12 cellular contexts compared by ENCODE assay signal in the genomic region with DNA sequence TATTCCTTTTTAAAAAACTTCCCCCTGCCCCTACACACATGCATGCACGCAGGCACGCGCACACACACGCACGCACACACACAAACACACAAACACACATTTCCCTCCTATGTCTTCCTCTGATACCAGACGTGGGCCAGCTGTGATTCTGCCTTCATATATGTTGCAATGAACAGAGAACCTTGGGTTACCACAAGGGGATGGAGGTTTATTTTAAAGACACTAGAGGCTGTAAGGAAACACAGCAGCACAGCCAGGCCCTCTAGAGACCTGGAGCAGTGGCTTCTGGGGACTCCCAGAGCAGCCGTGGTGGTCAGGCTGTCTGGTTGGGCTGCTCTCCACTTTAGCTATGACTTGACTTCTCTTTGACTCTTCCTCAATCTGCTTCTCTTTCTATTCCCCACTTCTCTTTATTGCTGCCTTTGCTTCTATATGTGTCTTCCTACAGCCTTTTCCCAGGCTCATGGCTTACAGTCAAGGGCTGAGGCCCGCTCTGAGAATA.
DNase-seq lines count a peak whose midpoint lies in the region; ATAC-seq and TF ChIP-seq lines count a peak whose summit lies in the region.
"Had no signal": no experiment of that assay in that cellular context is flagged by ENCODE, and none has a peak within 500 bp of the region (broad histone marks: within the 10 kb centered on the region; RNA-seq: fewer than 3 reads in every experiment).

No MANE protein-coding gene starts in this region.

- H4K20me1 ChIP-seq in BLaER1 treated with 17β-estradiol and CSF1 and Interleukin-3, amounts not matched to agents 10 nM and 100 nM = no peaks in the 10 kb centered on the region

- no peak overlapping the region for H3K4me3 ChIP-seq in BLaER1 treated with 17β-estradiol and CSF1 and Interleukin-3, amounts not matched to agents 10 nM and 100 nM
- H3K4me3 ChIP-seq: ascending aorta, psoas muscle had no signal

- no peaks in the 10 kb centered on the region for H3K27me3 Mint-ChIP-seq in central memory CD8-positive, alpha-beta T cell

- ATAC-seq in GM19397 (IDR thresholded peaks at IDR 0.05; ENCODE audit: unreplicated experiment) (peak; percentile 59), HG03175 (IDR thresholded peaks at IDR 0.05; ENCODE audit: unreplicated experiment) (peak; percentile 40), SK-N-SH treated with all-trans-retinoic acid at 6 μM for 48 hours (no peak)
- no peak for ATAC-seq in central memory CD8-positive, alpha-beta T cell (replicated peaks; ENCODE audit: extremely low read depth, poor library complexity, severe bottlenecking)
- ATAC-seq: psoas muscle had no signal

- peak overlapping the region; percentile 6 for H3K27ac Mint-ChIP-seq in central memory CD8-positive, alpha-beta T cell (ENCODE audit: low read depth)
- H3K27ac Mint-ChIP-seq: CD8-positive, alpha-beta memory T cell had no signal

- peaks cover 4% of the 10 kb centered on the region for H3K4me1 Mint-ChIP-seq in central memory CD8-positive, alpha-beta T cell

- DNase-seq in central memory CD8-positive, alpha-beta T cell (ENCODE audit: low spot score in 2 of 2) = no peak
- DNase-seq in glomerular visceral epithelial cell (ENCODE audit: extremely low spot score) = no peak
- DNase-seq in NCI-H510A treated with DMSO at 0.1 percent for 48 hours (lab: John Stamatoyannopoulos, UW) = no peak
- DNase-seq in NCI-H1694 treated with DMSO at 0.1 percent for 48 hours (lab: John Stamatoyannopoulos, UW) = no peak
- DNase-seq: CD8-positive, alpha-beta memory T cell; HCEC 1CT; psoas muscle had no signal

- peaks cover 55 to 95% (median 90%) of the 10 kb centered on the region in 10 experiments for H3K4me1 ChIP-seq in BLaER1 treated with 17β-estradiol and CSF1 and Interleukin-3, amounts not matched to agents 10 nM and 100 nM
- H3K4me1 ChIP-seq: ascending aorta, psoas muscle had no signal

- H3K9me3 ChIP-seq in BLaER1 treated with 17β-estradiol and CSF1 and Interleukin-3, amounts not matched to agents 10 nM and 100 nM (replicated peaks in 1 of 11) = peaks cover 0 to 20% (median 12%) of the 10 kb centered on the region in 11 experiments; a peak in 18 of 22 replicates
- H3K9me3 ChIP-seq: ascending aorta, psoas muscle had no signal

- peak overlapping the region; percentile 59 to 88 (median 71) for H3K4me2 ChIP-seq in BLaER1 treated with 17β-estradiol and CSF1 and Interleukin-3, amounts not matched to agents 10 nM and 100 nM

- H3K4me3 Mint-ChIP-seq in central memory CD8-positive, alpha-beta T cell = no peak overlapping the region
- H3K4me3 Mint-ChIP-seq: CD8-positive, alpha-beta memory T cell had no signal

- H3K27ac ChIP-seq in BLaER1 treated with 17β-estradiol and CSF1 and Interleukin-3, amounts not matched to agents 10 nM and 100 nM = peak overlapping the region; percentile 52 to 93 (median 88); a peak in 21 of 22 replicates
- H3K27ac ChIP-seq: ascending aorta, psoas muscle had no signal

- no peaks in the 10 kb centered on the region for H3K27me3 ChIP-seq in BLaER1 treated with 17β-estradiol and CSF1 and Interleukin-3, amounts not matched to agents 10 nM and 100 nM
- H3K27me3 ChIP-seq: ascending aorta had no signal

- peak overlapping the region; percentile 57 to 78 (median 67); a peak in 21 of 22 replicates for H3K9ac ChIP-seq in BLaER1 treated with 17β-estradiol and CSF1 and Interleukin-3, amounts not matched to agents 10 nM and 100 nM

- H3K36me3 ChIP-seq in BLaER1 treated with 17β-estradiol and CSF1 and Interleukin-3, amounts not matched to agents 10 nM and 100 nM = peaks cover 0 to 11% (median 0%) of the 10 kb centered on the region in 11 experiments; a peak in 4 of 22 replicates
- H3K36me3 ChIP-seq: ascending aorta had no signal

- H3K9me3 Mint-ChIP-seq in central memory CD8-positive, alpha-beta T cell = peaks cover 5% of the 10 kb centered on the region

- H3K36me3 Mint-ChIP-seq in central memory CD8-positive, alpha-beta T cell (ENCODE audit: insufficient read depth) = no peaks in the 10 kb centered on the region

TF ChIP-seq in SK-N-SH treated with all-trans-retinoic acid at 6 μM for 48 hours, 23 proteins besides CTCF, POLR2A, EP300 and RAD21:
- TF ChIP-seq SNAI2 (CRISPR knock-in tag; IDR thresholded peaks at IDR 0.05) = no peak
- TF ChIP-seq OSR1 (CRISPR knock-in tag; IDR thresholded peaks at IDR 0.05) = no peak
- no peak for TF ChIP-seq POU6F1 (CRISPR knock-in tag; IDR thresholded peaks at IDR 0.05; ENCODE audit: borderline replicate concordance, low read depth)
- TF ChIP-seq RARB (CRISPR knock-in tag; IDR thresholded peaks at IDR 0.05) = no peak

Comparison
In these comparisons a context has a peak if more than half of its experiments do, and no peak if none do; other contexts are left out.
1. ATAC-seq: peak in GM19397 (single experiment) and HG03175 (single experiment); none in central memory CD8-positive, alpha-beta T cell (single experiment) and SK-N-SH treated with all-trans-retinoic acid at 6 μM for 48 hours (single experiment).